In genomic region chr9:130295431-130295830, GRCh38 we compare ENCODE assay signal across 35 cellular contexts. TPM values are rescaled to one million over a fixed set of nuclear protein-coding genes. Genes with fewer than 3 reads are reported as not detected.
"Had no signal": no experiment of that assay in that cellular context is flagged by ENCODE, and none has a peak within 500 bp of the region (broad histone marks: within the 10 kb centered on the region; RNA-seq: fewer than 3 reads in every experiment).

No MANE protein-coding gene starts in this region.

- DNase-seq: activated B cell treated with CpG ODN at 0.5 μM for 24 hours; activated CD4-positive, alpha-beta memory T cell treated with anti-CD3 and anti-CD28 coated beads for 36 hours; activated CD4-positive, alpha-beta T cell treated with anti-CD3 and anti-CD28 coated beads for 48 hours; activated CD4-positive, alpha-beta T cell treated with anti-CD3 and anti-CD28 coated beads, Interleukin-2, amount 50 U/mL, for 1 hour; activated CD8-positive, alpha-beta memory T cell treated with anti-CD3 and anti-CD28 coated beads, Interleukin-2, amount 10 ng/mL, durations not matched to agents 7 days and 5 days; activated CD8-positive, alpha-beta memory T cell treated with anti-CD3 and anti-CD28 coated beads, Interleukin-2, amount 50 U/mL, for 4 hours; activated CD8-positive, alpha-beta T cell treated with anti-CD3 and anti-CD28 coated beads, Interleukin-2, amount 10 ng/mL, durations not matched to agents 7 days and 5 days; activated naive CD4-positive, alpha-beta T cell treated with anti-CD3 and anti-CD28 coated beads for 36 hours; activated naive CD8-positive, alpha-beta T cell treated with anti-CD3 and anti-CD28 coated beads for 36 hours; activated naive CD8-positive, alpha-beta T cell treated with anti-CD3 and anti-CD28 coated beads, Interleukin-2, amount 50 U/mL, for 24 hours; activated T-cell treated with anti-CD3 and anti-CD28 coated beads, Interleukin-2, amount 50 U/mL, for 1 hour; activated T-cell treated with anti-CD3 and anti-CD28 coated beads, Interleukin-2, amount 50 U/mL, for 48 hours; adrenal gland; amygdala; body of pancreas; central memory CD4-positive, alpha-beta T cell; cerebellar nuclear complex; dorsolateral prefrontal cortex; effector memory CD4-positive, alpha-beta T cell; foreskin fibroblast; T-helper 1 cell; T-helper 17 cell; T1000; WERI-Rb-1 had no signal

- H3K4me1 ChIP-seq: adrenal gland, body of pancreas had no signal

- H3K36me3 Mint-ChIP-seq: activated CD4-positive, alpha-beta memory T cell treated with anti-CD3 and anti-CD28 coated beads for 36 hours; activated CD8-positive, alpha-beta memory T cell treated with anti-CD3 and anti-CD28 coated beads, Interleukin-2, amount 10 ng/mL, durations not matched to agents 7 days and 5 days; activated naive CD4-positive, alpha-beta T cell treated with anti-CD3 and anti-CD28 coated beads, Interleukin-2, amount 50 U/mL, for 24 hours; activated naive CD8-positive, alpha-beta T cell treated with anti-CD3 and anti-CD28 coated beads for 36 hours had no signal

- H3K4me3 Mint-ChIP-seq: activated B cell treated with CpG ODN at 0.5 μM for 24 hours; activated CD4-positive, alpha-beta memory T cell treated with anti-CD3 and anti-CD28 coated beads for 36 hours; activated CD8-positive, alpha-beta memory T cell treated with anti-CD3 and anti-CD28 coated beads, Interleukin-2, amount 10 ng/mL, durations not matched to agents 7 days and 5 days; activated CD8-positive, alpha-beta T cell treated with anti-CD3 and anti-CD28 coated beads, Interleukin-2, amount 10 ng/mL, durations not matched to agents 7 days and 5 days; activated naive CD4-positive, alpha-beta T cell treated with anti-CD3 and anti-CD28 coated beads for 36 hours; activated naive CD4-positive, alpha-beta T cell treated with anti-CD3 and anti-CD28 coated beads, Interleukin-2, amount 50 U/mL, for 24 hours; activated naive CD8-positive, alpha-beta T cell treated with anti-CD3 and anti-CD28 coated beads for 36 hours; activated naive CD8-positive, alpha-beta T cell treated with anti-CD3 and anti-CD28 coated beads, Interleukin-2, amount 50 U/mL, for 24 hours; activated T-helper 1 cell treated with anti-CD3 and anti-CD28 coated beads, Interleukin-12 subunit alpha, Interleukin-12 subunit beta, Interleukin-2, Interleukin-4 antibody, amounts not matched to agents 30 ng/mL and 10 ng/mL and 1 ng/mL, durations not matched to agents 14 hours and 24 hours and 36 hours; dendritic cell treated with granulocyte-macrophage colony-stimulating factor and Interleukin-4, amounts not matched to agents 40 ng/mL and 50 ng/mL, for 4 days; endodermal cell; T-helper 17 cell; T-helper 2 cell treated with Interferon-gamma antibody and Interleukin-4, amounts not matched to agents 5 μg/mL and 100 μg/mL, for 36 hours had no signal

- H3K4me3 ChIP-seq: adrenal gland, body of pancreas, cardiac muscle cell, coronary artery, dorsolateral prefrontal cortex had no signal

- H3K9me3 Mint-ChIP-seq: activated B cell treated with CpG ODN at 0.5 μM for 24 hours; activated CD4-positive, alpha-beta memory T cell treated with anti-CD3 and anti-CD28 coated beads for 36 hours; activated naive CD4-positive, alpha-beta T cell treated with anti-CD3 and anti-CD28 coated beads for 36 hours; activated naive CD4-positive, alpha-beta T cell treated with anti-CD3 and anti-CD28 coated beads, Interleukin-2, amount 50 U/mL, for 24 hours; activated naive CD8-positive, alpha-beta T cell treated with anti-CD3 and anti-CD28 coated beads for 36 hours; activated naive CD8-positive, alpha-beta T cell treated with anti-CD3 and anti-CD28 coated beads, Interleukin-2, amount 50 U/mL, for 24 hours; activated T-helper 2 cell treated with anti-CD3 and anti-CD28 coated beads, Interferon-gamma antibody, Interleukin-2, Interleukin-4, amounts not matched to agents 10 μg/mL and 5 μg/mL and 100 μg/mL, durations not matched to agents 14 hours and 24 hours and 36 hours; dendritic cell treated with granulocyte-macrophage colony-stimulating factor and Interleukin-4, amounts not matched to agents 40 ng/mL and 50 ng/mL, for 4 days; endodermal cell; T-helper 2 cell treated with Interferon-gamma antibody and Interleukin-4, amounts not matched to agents 5 μg/mL and 100 μg/mL, for 36 hours had no signal

- H3K4me1 Mint-ChIP-seq: activated B cell treated with CpG ODN at 0.5 μM for 24 hours; activated CD8-positive, alpha-beta memory T cell treated with anti-CD3 and anti-CD28 coated beads, Interleukin-2, amount 10 ng/mL, durations not matched to agents 7 days and 5 days; activated naive CD4-positive, alpha-beta T cell treated with anti-CD3 and anti-CD28 coated beads, Interleukin-2, amount 50 U/mL, for 24 hours; activated naive CD8-positive, alpha-beta T cell treated with anti-CD3 and anti-CD28 coated beads for 36 hours; activated naive CD8-positive, alpha-beta T cell treated with anti-CD3 and anti-CD28 coated beads, Interleukin-2, amount 50 U/mL, for 24 hours; endodermal cell; T-helper 17 cell had no signal

- H3K36me3 ChIP-seq: adrenal gland, cardiac muscle cell, WERI-Rb-1 had no signal

- H3K27ac ChIP-seq: adrenal gland, body of pancreas, cardiac muscle cell, coronary artery, dorsolateral prefrontal cortex, WERI-Rb-1 had no signal

- H3K27ac Mint-ChIP-seq: activated B cell treated with CpG ODN at 0.5 μM for 24 hours; activated CD4-positive, alpha-beta memory T cell treated with anti-CD3 and anti-CD28 coated beads for 36 hours; activated CD8-positive, alpha-beta memory T cell treated with anti-CD3 and anti-CD28 coated beads, Interleukin-2, amount 10 ng/mL, durations not matched to agents 7 days and 5 days; activated CD8-positive, alpha-beta T cell treated with anti-CD3 and anti-CD28 coated beads, Interleukin-2, amount 10 ng/mL, durations not matched to agents 7 days and 5 days; activated naive CD4-positive, alpha-beta T cell treated with anti-CD3 and anti-CD28 coated beads for 36 hours; activated naive CD4-positive, alpha-beta T cell treated with anti-CD3 and anti-CD28 coated beads, Interleukin-2, amount 50 U/mL, for 24 hours; activated naive CD8-positive, alpha-beta T cell treated with anti-CD3 and anti-CD28 coated beads for 36 hours; activated naive CD8-positive, alpha-beta T cell treated with anti-CD3 and anti-CD28 coated beads, Interleukin-2, amount 50 U/mL, for 24 hours; activated T-helper 1 cell treated with anti-CD3 and anti-CD28 coated beads, Interleukin-12 subunit alpha, Interleukin-12 subunit beta, Interleukin-2, Interleukin-4 antibody, amounts not matched to agents 30 ng/mL and 10 ng/mL and 1 ng/mL, durations not matched to agents 14 hours and 24 hours and 36 hours; activated T-helper 2 cell treated with anti-CD3 and anti-CD28 coated beads, Interferon-gamma antibody, Interleukin-2, Interleukin-4, amounts not matched to agents 10 μg/mL and 5 μg/mL and 100 μg/mL, durations not matched to agents 14 hours and 24 hours and 36 hours; dendritic cell treated with granulocyte-macrophage colony-stimulating factor and Interleukin-4, amounts not matched to agents 40 ng/mL and 50 ng/mL, for 4 days; endodermal cell; T-helper 17 cell; T-helper 2 cell treated with Interferon-gamma antibody and Interleukin-4, amounts not matched to agents 5 μg/mL and 100 μg/mL, for 36 hours had no signal

- H3K9me3 ChIP-seq: adrenal gland, body of pancreas had no signal

- H3K27me3 ChIP-seq: cardiac muscle cell had no signal

- ATAC-seq: activated CD4-positive, CD25-positive, alpha-beta regulatory T cell treated with anti-CD3 and anti-CD28 coated beads, Interleukin-2, amount 50 U/mL, for 24 hours; activated CD8-positive, alpha-beta memory T cell treated with anti-CD3 and anti-CD28 coated beads, Interleukin-2, amount 10 ng/mL, durations not matched to agents 7 days and 5 days; activated CD8-positive, alpha-beta T cell treated with anti-CD3 and anti-CD28 coated beads, Interleukin-2, amount 10 ng/mL, durations not matched to agents 7 days and 5 days; activated naive CD8-positive, alpha-beta T cell treated with anti-CD3 and anti-CD28 coated beads, Interleukin-2, amount 50 U/mL, for 24 hours; body of pancreas; esophagus mucosa; T-helper 17 cell had no signal

RNA-seq across cellular contexts. Expression of gene HMCN2, which starts 29.9 kb away (rescaled TPM):
- total RNA-seq: activated B cell treated with CpG ODN at 0.5 μM for 24 hours; activated CD4-positive, alpha-beta memory T cell treated with anti-CD3 and anti-CD28 coated beads for 36 hours; activated CD8-positive, alpha-beta memory T cell treated with anti-CD3 and anti-CD28 coated beads for 36 hours; activated CD8-positive, alpha-beta memory T cell treated with anti-CD3 and anti-CD28 coated beads, Interleukin-2, amount 10 ng/mL, durations not matched to agents 7 days and 5 days; activated CD8-positive, alpha-beta T cell treated with anti-CD3 and anti-CD28 coated beads, Interleukin-2, amount 10 ng/mL, durations not matched to agents 7 days and 5 days; activated naive CD4-positive, alpha-beta T cell treated with anti-CD3 and anti-CD28 coated beads for 36 hours; activated naive CD8-positive, alpha-beta T cell treated with anti-CD3 and anti-CD28 coated beads for 36 hours; activated T-helper 1 cell treated with anti-CD3 and anti-CD28 coated beads, Interleukin-12 subunit alpha, Interleukin-12 subunit beta, Interleukin-2, Interleukin-4 antibody, amounts not matched to agents 30 ng/mL and 10 ng/mL and 1 ng/mL, durations not matched to agents 14 hours and 24 hours and 36 hours; activated T-helper 2 cell treated with anti-CD3 and anti-CD28 coated beads, Interferon-gamma antibody, Interleukin-2, Interleukin-4, amounts not matched to agents 10 μg/mL and 5 μg/mL and 100 μg/mL, durations not matched to agents 14 hours and 24 hours and 36 hours had no signal
